In genomic region chr17:40076101-40076498, GRCh38 we compare ENCODE assay signal across 9 cellular contexts. TPM values are rescaled to one million over a fixed set of nuclear protein-coding genes. Genes with fewer than 3 reads are reported as not detected.
DNase-seq lines count a peak whose midpoint lies in the region; ATAC-seq and TF ChIP-seq lines count a peak whose summit lies in the region.
"Had no signal": no experiment of that assay in that cellular context is flagged by ENCODE, and none has a peak within 500 bp of the region (broad histone marks: within the 10 kb centered on the region; RNA-seq: fewer than 3 reads in every experiment).

No MANE protein-coding gene starts in this region.

- no peak for DNase-seq in cardiac muscle cell (ENCODE audit: low read depth in 1 of 2, low spot score in 1 of 2)
- no peak for DNase-seq in left cardiac atrium
- DNase-seq in transverse colon = no peak
- DNase-seq in osteocyte (ENCODE audit: extremely low spot score, unreplicated experiment) = no peak

- H3K36me3 Mint-ChIP-seq in osteocyte (ENCODE audit: unreplicated experiment) = peaks cover 8% of the 10 kb centered on the region
- H3K36me3 Mint-ChIP-seq in activated T-helper 17 cell treated with anti-CD3 and anti-CD28 coated beads, Interleukin-2, amount 50 U/mL, for 72 hours (ENCODE audit: low read depth) = peaks cover 4% of the 10 kb centered on the region

- H3K27ac ChIP-seq in cardiac muscle cell = peak overlapping the region; percentile 89
- H3K27ac ChIP-seq in layer of hippocampus (ENCODE audit: low read depth, low read length) = peak overlapping the region; percentile 100
- peak overlapping the region; percentile 90 to 98 (median 96) for H3K27ac ChIP-seq in transverse colon

- no peak overlapping the region for H3K4me3 Mint-ChIP-seq in osteocyte (ENCODE audit: unreplicated experiment)
- no peak overlapping the region for H3K4me3 Mint-ChIP-seq in activated T-helper 17 cell treated with anti-CD3 and anti-CD28 coated beads, Interleukin-2, amount 50 U/mL, for 72 hours

- intact Hi-C loops in left cardiac atrium (cut with DNase I) (no loop called here), transverse colon (cut with DNase I; ENCODE audit: low total_unique reads) (no loop called here)

- H3K4me1 ChIP-seq in cardiac muscle cell (ENCODE audit: low read depth) (peaks cover 50% of the 10 kb centered on the region), transverse colon (peaks cover 54 to 64% (median 58%) of the 10 kb centered on the region in 4 donors)

- H3K9me3 Mint-ChIP-seq in osteocyte (ENCODE audit: unreplicated experiment) = no peaks in the 10 kb centered on the region
- H3K9me3 Mint-ChIP-seq in activated T-helper 17 cell treated with anti-CD3 and anti-CD28 coated beads, Interleukin-2, amount 50 U/mL, for 72 hours = no peaks in the 10 kb centered on the region
- H3K9me3 Mint-ChIP-seq: activated T-helper 2 cell treated with anti-CD3 and anti-CD28 coated beads, Interferon-gamma antibody, Interleukin-2, Interleukin-4, amounts not matched to agents 10 μg/mL and 5 μg/mL and 100 μg/mL, durations not matched to agents 14 hours and 24 hours and 36 hours; naive B cell had no signal

- H3K27me3 ChIP-seq in cardiac muscle cell = no peaks in the 10 kb centered on the region
- H3K27me3 ChIP-seq in layer of hippocampus (ENCODE audit: control insufficient read depth, insufficient read depth, low read length) = no peaks in the 10 kb centered on the region
- H3K27me3 ChIP-seq in transverse colon = no peaks in the 10 kb centered on the region
- H3K27me3 ChIP-seq: testis had no signal

- no peak for TF ChIP-seq EP300 in transverse colon (IDR thresholded peaks at IDR 0.05; ENCODE audit: low read depth)

- peaks cover 50% of the 10 kb centered on the region for H3K4me1 Mint-ChIP-seq in osteocyte (ENCODE audit: unreplicated experiment)
- H3K4me1 Mint-ChIP-seq in activated T-helper 17 cell treated with anti-CD3 and anti-CD28 coated beads, Interleukin-2, amount 50 U/mL, for 72 hours = peaks cover 10% of the 10 kb centered on the region

- no peak for TF ChIP-seq POLR2A in transverse colon (IDR thresholded peaks at IDR 0.05)

- in situ Hi-C loops in transverse colon (cut with MboI; ENCODE audit: low pct_ligation_motif_present in 1 of 4, low pct_unique_long_range_greater_than_20kb in 1 of 4, low sequenced_read_pairs in 3 of 4) = no loop called here

- H3K9me3 ChIP-seq in cardiac muscle cell (ENCODE audit: low read depth) (no peaks in the 10 kb centered on the region), transverse colon (no peaks in the 10 kb centered on the region)
- H3K9me3 ChIP-seq: testis had no signal

- H3K27ac Mint-ChIP-seq in osteocyte (ENCODE audit: unreplicated experiment) = no peak overlapping the region
- H3K27ac Mint-ChIP-seq in activated T-helper 17 cell treated with anti-CD3 and anti-CD28 coated beads, Interleukin-2, amount 50 U/mL, for 72 hours = no peak overlapping the region
- H3K27ac Mint-ChIP-seq: activated T-helper 2 cell treated with anti-CD3 and anti-CD28 coated beads, Interferon-gamma antibody, Interleukin-2, Interleukin-4, amounts not matched to agents 10 μg/mL and 5 μg/mL and 100 μg/mL, durations not matched to agents 14 hours and 24 hours and 36 hours had no signal

- H3K4me3 ChIP-seq in cardiac muscle cell = peak overlapping the region; percentile 3
- H3K4me3 ChIP-seq in transverse colon = peak overlapping the region in 1 of 4 donors; percentile 5
- H3K4me3 ChIP-seq: testis had no signal

- no peaks in the 10 kb centered on the region for H3K27me3 Mint-ChIP-seq in osteocyte (ENCODE audit: unreplicated experiment)
- H3K27me3 Mint-ChIP-seq in activated T-helper 17 cell treated with anti-CD3 and anti-CD28 coated beads, Interleukin-2, amount 50 U/mL, for 72 hours = no peaks in the 10 kb centered on the region
- H3K27me3 Mint-ChIP-seq: naive B cell had no signal

- TF ChIP-seq CTCF in cardiac muscle cell (IDR thresholded peaks at IDR 0.05; ENCODE audit: low read depth, low read length) = no peak
- no peak for TF ChIP-seq CTCF in transverse colon (IDR thresholded peaks at IDR 0.05)
- TF ChIP-seq CTCF in osteocyte (IDR thresholded peaks at IDR 0.05) = no peak

- H3K36me3 ChIP-seq in cardiac muscle cell (no peaks in the 10 kb centered on the region), transverse colon (peaks cover 0 to 16% (median 0%) of the 10 kb centered on the region in 4 donors)

- ATAC-seq in left cardiac atrium = no peak
- no peak for ATAC-seq in activated T-helper 17 cell treated with anti-CD3 and anti-CD28 coated beads, Interleukin-2, amount 50 U/mL, for 72 hours (replicated peaks)

- WGBS in transverse colon (ENCODE audit: low coverage in 1 of 2), 2 donors = 66% methylated on average over 4 of the region's 4 CpGs; no CpG with 5 or more reads in 1 of the 2 donors

RNA-seq across cellular contexts. Expression of gene THRA, which starts 13.3 kb away (rescaled TPM):
- total RNA-seq in cardiac muscle cell = 78.1 and 87.0 TPM in 2 replicates
- 58.1 and 65.4 TPM in 2 replicates for polyA plus RNA-seq in cardiac muscle cell
- total RNA-seq in left cardiac atrium = 10 to 100 TPM; 54.4 to 77.9 TPM
- 10 to 100 TPM; 32.6 to 82.6 (median 58.6) TPM for total RNA-seq in transverse colon
- 44.6 and 46.3 TPM in 2 replicates for total RNA-seq in osteocyte
- total RNA-seq in activated T-helper 17 cell treated with anti-CD3 and anti-CD28 coated beads, Interleukin-2, amount 50 U/mL, for 72 hours = 10 to 100 TPM; 10.3 to 14.4 TPM

RNA-seq across cellular contexts. Expression of gene MED24, which starts 21.9 kb away (rescaled TPM):
- total RNA-seq in cardiac muscle cell = 116 and 125 TPM in 2 replicates
- 102 and 121 TPM in 2 replicates for polyA plus RNA-seq in cardiac muscle cell
- 10 to 100 TPM; 44.0 to 56.4 TPM for total RNA-seq in left cardiac atrium
- total RNA-seq in transverse colon = 100 to 1,000 TPM in 2 of 4 donors, 10 to 100 TPM in 2; 64.3 to 294 (median 112) TPM
- 74.5 and 96.2 TPM in 2 replicates for total RNA-seq in osteocyte
- total RNA-seq in activated T-helper 17 cell treated with anti-CD3 and anti-CD28 coated beads, Interleukin-2, amount 50 U/mL, for 72 hours = 100 to 1,000 TPM in 1 of 2 donors, 10 to 100 TPM in 1; 83.5 to 140 TPM

RNA-seq across cellular contexts. Expression of gene NR1D1, which starts 24.3 kb away (rescaled TPM):
- total RNA-seq in cardiac muscle cell (1.2 and 3.7 TPM in 2 replicates), left cardiac atrium (10 to 100 TPM; 17.1 to 19.5 TPM), transverse colon (10 to 100 TPM in 1 of 4 donors, 1 to 10 TPM in 3; 4.8 to 18.0 (median 7.3) TPM), osteocyte (6.1 and 6.9 TPM in 2 replicates)
- 1.7 and 4.2 TPM in 2 replicates for polyA plus RNA-seq in cardiac muscle cell
- total RNA-seq in activated T-helper 17 cell treated with anti-CD3 and anti-CD28 coated beads, Interleukin-2, amount 50 U/mL, for 72 hours = 10 to 100 TPM; 12.2 to 21.8 TPM

RNA-seq across cellular contexts. Expression of gene MSL1, which starts 45.7 kb away (rescaled TPM):
- 96.8 and 104 TPM in 2 replicates for total RNA-seq in cardiac muscle cell
- 27.3 and 33.2 TPM in 2 replicates for polyA plus RNA-seq in cardiac muscle cell
- total RNA-seq in left cardiac atrium = 10 to 100 TPM; 54.0 to 57.8 TPM
- 100 to 1,000 TPM in 2 of 4 donors, 10 to 100 TPM in 2; 73.9 to 258 (median 90.6) TPM for total RNA-seq in transverse colon
- 85.9 and 86.8 TPM in 2 replicates for total RNA-seq in osteocyte
- total RNA-seq in activated T-helper 17 cell treated with anti-CD3 and anti-CD28 coated beads, Interleukin-2, amount 50 U/mL, for 72 hours = 100 to 1,000 TPM in 1 of 2 donors, 10 to 100 TPM in 1; 80.5 to 114 TPM
